ENCODE assay signal across 11 cellular contexts in the genomic region with DNA sequence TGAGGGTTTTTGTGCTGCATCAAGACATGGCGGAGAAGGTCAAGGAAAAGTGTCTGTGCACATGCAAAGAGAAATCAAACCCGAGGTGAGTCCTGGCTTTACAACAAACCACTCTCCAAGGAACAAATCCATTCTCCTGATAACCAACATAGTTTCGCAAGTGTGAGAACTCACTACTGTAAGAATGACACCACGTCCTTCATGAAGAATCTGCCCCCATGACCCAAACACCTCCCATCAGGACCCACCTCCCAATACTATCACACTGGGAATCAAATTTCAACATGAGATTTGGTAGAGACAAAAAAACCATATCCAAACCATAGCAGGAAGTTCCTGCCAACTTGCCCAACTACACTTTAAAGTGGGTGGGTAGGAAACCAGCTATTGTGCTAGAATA. TPM values are rescaled to one million over a fixed set of nuclear protein-coding genes. Genes with fewer than 3 reads are reported as not detected.
DNase-seq lines count a peak whose midpoint lies in the region; ATAC-seq and TF ChIP-seq lines count a peak whose summit lies in the region.
"Had no signal": no experiment of that assay in that cellular context is flagged by ENCODE, and none has a peak within 500 bp of the region (broad histone marks: within the 10 kb centered on the region; RNA-seq: fewer than 3 reads in every experiment).

No MANE protein-coding gene starts in this region.

- H3K27ac Mint-ChIP-seq in GM23338 (no peak overlapping the region), natural killer cell (no peak overlapping the region)
- H3K27ac Mint-ChIP-seq in activated T-helper 17 cell treated with anti-CD3 and anti-CD28 coated beads, Interleukin-2, amount 50 U/mL, for 72 hours = no peak overlapping the region

- H3K27me3 Mint-ChIP-seq in GM23338 (ENCODE audit: insufficient read depth, low read depth, poor library complexity) = peaks cover 7% of the 10 kb centered on the region
- H3K27me3 Mint-ChIP-seq in natural killer cell (ENCODE audit: low read depth in 2 of 2) = no peaks in the 10 kb centered on the region
- H3K27me3 Mint-ChIP-seq in activated T-helper 17 cell treated with anti-CD3 and anti-CD28 coated beads, Interleukin-2, amount 50 U/mL, for 72 hours = no peaks in the 10 kb centered on the region

- no peaks in the 10 kb centered on the region for H3K9me2 ChIP-seq in GM23338 (ENCODE audit: insufficient read depth)

- no peak for DNase-seq in GM23338 (ENCODE audit: low spot score)
- DNase-seq in adipocyte (ENCODE audit: low read depth) = peak; percentile 14
- DNase-seq in natural killer cell = no peak
- no peak for DNase-seq in HAP-1 (ENCODE audit: low spot score in 2 of 2)
- DNase-seq in HT-29 (ENCODE audit: low spot score) = no peak
- DNase-seq: COR-L47; stimulated activated CD4-positive, alpha-beta T cell treated with anti-CD3 and anti-CD28 coated beads, Interleukin-2, amount 100 ng/mL, for 48 hours; testis had no signal

- H3K9ac ChIP-seq in BLaER1 (peak overlapping the region; percentile 96), adipocyte (ENCODE audit: low read length) (peak overlapping the region; percentile 99)

- no peaks in the 10 kb centered on the region; the same call in 2 of the 3 replicates for H3K9me3 Mint-ChIP-seq in GM23338
- H3K9me3 Mint-ChIP-seq in natural killer cell = no peaks in the 10 kb centered on the region
- H3K9me3 Mint-ChIP-seq in activated T-helper 17 cell treated with anti-CD3 and anti-CD28 coated beads, Interleukin-2, amount 50 U/mL, for 72 hours = no peaks in the 10 kb centered on the region

- intact Hi-C loops in natural killer cell (cut with micrococcal nuclease) = no loop called here

- H3K79me2 ChIP-seq in GM23338 (replicated peaks; ENCODE audit: insufficient read depth) = peaks cover 22% of the 10 kb centered on the region

- TF ChIP-seq CTCF in GM23338 (conservative IDR thresholded peaks at IDR 0.05; ENCODE audit: low read depth in 2 of 2) (no peak), natural killer cell (IDR thresholded peaks at IDR 0.05) (no peak)

- H4K20me1 ChIP-seq in BLaER1 (peaks cover 13% of the 10 kb centered on the region; the same call in 1 of the 2 replicates), GM23338 (replicated peaks; ENCODE audit: insufficient read depth) (0 out of 2 replicates have a peak, but pooled peaks cover 4% of the 10 kb centered on the region)

- H3K4me1 Mint-ChIP-seq in GM23338 = peaks cover 22% of the 10 kb centered on the region
- H3K4me1 Mint-ChIP-seq in natural killer cell = peaks cover 21 to 39% of the 10 kb centered on the region in 2 donors
- peaks cover 10% of the 10 kb centered on the region for H3K4me1 Mint-ChIP-seq in activated T-helper 17 cell treated with anti-CD3 and anti-CD28 coated beads, Interleukin-2, amount 50 U/mL, for 72 hours

- H3F3A ChIP-seq in GM23338 (replicated peaks; ENCODE audit: low read depth) = peaks cover 13% of the 10 kb centered on the region; the same call in 1 of the 2 replicates

- H3K4me2 ChIP-seq in BLaER1 (peak overlapping the region; percentile 78), GM23338 (0 out of 2 replicates have a peak overlapping the region, but pooled peaks have one; percentile 92)

- peak overlapping the region; percentile 90 for H3K4me3 ChIP-seq in BLaER1
- no peak overlapping the region for H3K4me3 ChIP-seq in GM23338
- peak overlapping the region; percentile 94 for H3K4me3 ChIP-seq in adipocyte (ENCODE audit: low read length)
- no peak overlapping the region for H3K4me3 ChIP-seq in HAP-1
- H3K4me3 ChIP-seq: testis had no signal

- H3K27ac ChIP-seq in BLaER1 = no peak overlapping the region
- no peak overlapping the region for H3K27ac ChIP-seq in GM23338 (ENCODE audit: low read depth)

- no peak overlapping the region for H3K4me3 Mint-ChIP-seq in GM23338
- H3K4me3 Mint-ChIP-seq in natural killer cell = peak overlapping the region; percentile 51
- H3K4me3 Mint-ChIP-seq in activated T-helper 17 cell treated with anti-CD3 and anti-CD28 coated beads, Interleukin-2, amount 50 U/mL, for 72 hours = no peak overlapping the region

- in situ Hi-C loops in HAP-1 (cut with MboI; ENCODE audit: low sequenced_read_pairs) = no loop called here

- no peak overlapping the region for H2AFZ ChIP-seq in GM23338

- H3K36me3 Mint-ChIP-seq in GM23338 (ENCODE audit: low read depth) = no peaks in the 10 kb centered on the region; the same call in 2 of the 3 replicates
- no peaks in the 10 kb centered on the region for H3K36me3 Mint-ChIP-seq in natural killer cell
- peaks cover 7% of the 10 kb centered on the region for H3K36me3 Mint-ChIP-seq in activated T-helper 17 cell treated with anti-CD3 and anti-CD28 coated beads, Interleukin-2, amount 50 U/mL, for 72 hours (ENCODE audit: low read depth)

- ATAC-seq in GM23338 = no peak
- no peak for ATAC-seq in natural killer cell
- ATAC-seq in activated T-helper 17 cell treated with anti-CD3 and anti-CD28 coated beads, Interleukin-2, amount 50 U/mL, for 72 hours (replicated peaks) = no peak
- ATAC-seq in GM21423 (IDR thresholded peaks at IDR 0.05; ENCODE audit: unreplicated experiment) = no peak

- H3K36me3 ChIP-seq in BLaER1 = no peaks in the 10 kb centered on the region; the same call in 1 of the 2 replicates
- no peaks in the 10 kb centered on the region for H3K36me3 ChIP-seq in GM23338 (ENCODE audit: insufficient read depth)
- H3K36me3 ChIP-seq in adipocyte (ENCODE audit: control insufficient read depth, insufficient read depth, low read length, severe bottlenecking) = no peaks in the 10 kb centered on the region
- H3K36me3 ChIP-seq in HAP-1 (replicated peaks) = no peaks in the 10 kb centered on the region

- no peaks in the 10 kb centered on the region for H3K9me3 ChIP-seq in BLaER1
- no peaks in the 10 kb centered on the region for H3K9me3 ChIP-seq in adipocyte (ENCODE audit: control insufficient read depth, low read length)
- no peaks in the 10 kb centered on the region for H3K9me3 ChIP-seq in HAP-1
- H3K9me3 ChIP-seq: testis had no signal

- H3K4me1 ChIP-seq in BLaER1 (peaks cover 32% of the 10 kb centered on the region), GM23338 (ENCODE audit: insufficient read depth) (peaks cover 29% of the 10 kb centered on the region), adipocyte (ENCODE audit: control insufficient read depth, insufficient read depth, low read length) (peaks cover 38% of the 10 kb centered on the region), HAP-1 (peaks cover 21% of the 10 kb centered on the region)

- H3K27me3 ChIP-seq in BLaER1 (no peaks in the 10 kb centered on the region), GM23338 (ENCODE audit: insufficient read depth) (peaks cover 8% of the 10 kb centered on the region; the same call in 1 of the 2 replicates), adipocyte (replicated peaks; ENCODE audit: control insufficient read depth, insufficient read depth, low read length) (no peaks in the 10 kb centered on the region), HAP-1 (ENCODE audit: low read depth) (no peaks in the 10 kb centered on the region)
- H3K27me3 ChIP-seq: testis had no signal

TF ChIP-seq in GM23338, 12 proteins besides CTCF, POLR2A, EP300 and RAD21 (continues in another document):
- TF ChIP-seq, protein P1, sequence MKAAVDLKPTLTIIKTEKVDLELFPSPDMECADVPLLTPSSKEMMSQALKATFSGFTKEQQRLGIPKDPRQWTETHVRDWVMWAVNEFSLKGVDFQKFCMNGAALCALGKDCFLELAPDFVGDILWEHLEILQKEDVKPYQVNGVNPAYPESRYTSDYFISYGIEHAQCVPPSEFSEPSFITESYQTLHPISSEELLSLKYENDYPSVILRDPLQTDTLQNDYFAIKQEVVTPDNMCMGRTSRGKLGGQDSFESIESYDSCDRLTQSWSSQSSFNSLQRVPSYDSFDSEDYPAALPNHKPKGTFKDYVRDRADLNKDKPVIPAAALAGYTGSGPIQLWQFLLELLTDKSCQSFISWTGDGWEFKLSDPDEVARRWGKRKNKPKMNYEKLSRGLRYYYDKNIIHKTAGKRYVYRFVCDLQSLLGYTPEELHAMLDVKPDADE (IDR thresholded peaks at IDR 0.05) = no peak
- no peak for TF ChIP-seq JUNB (IDR thresholded peaks at IDR 0.05; ENCODE audit: unreplicated experiment)
- TF ChIP-seq STAT1 (IDR thresholded peaks at IDR 0.05; ENCODE audit: unreplicated experiment) = no peak
- no peak for TF ChIP-seq CREB1 (CRISPR knock-in tag; IDR thresholded peaks at IDR 0.05; ENCODE audit: low read depth)

RNA-seq across cellular contexts. Expression of a gene that starts 2.4 kb away (rescaled TPM):
- 24.2 and 35.3 TPM in 2 replicates for total RNA-seq in GM23338 (2014; rRNA removed; shearing (Covaris generic))
- polyA plus RNA-seq in GM23338 (2016; fragmentation: Nextera tagmentation; extraction: Ambion mirVana) = 17.2 and 28.1 TPM in 2 replicates
- total RNA-seq in natural killer cell = 10 to 100 TPM; 43.5 to 54.0 (median 44.9) TPM
- 10 to 100 TPM; 25.8 to 31.9 TPM for total RNA-seq in activated T-helper 17 cell treated with anti-CD3 and anti-CD28 coated beads, Interleukin-2, amount 50 U/mL, for 72 hours
- total RNA-seq in HT-29 (2014; rRNA removed; shearing (Covaris generic)) = 10.0 and 11.6 TPM in 2 replicates

RNA-seq across cellular contexts. Expression of a gene that starts 39.1 kb away (rescaled TPM):
- total RNA-seq in GM23338 (2014; rRNA removed; shearing (Covaris generic)) = 12.5 and 21.3 TPM in 2 replicates
- 8.7 and 10.9 TPM in 2 replicates for polyA plus RNA-seq in GM23338 (2016; fragmentation: Nextera tagmentation; extraction: Ambion mirVana)
- total RNA-seq in natural killer cell = 10 to 100 TPM in 2 of 3 donors, 1 to 10 TPM in 1; 9.4 to 15.5 (median 13.7) TPM
- 1 to 10 TPM; 5.1 to 9.3 TPM for total RNA-seq in activated T-helper 17 cell treated with anti-CD3 and anti-CD28 coated beads, Interleukin-2, amount 50 U/mL, for 72 hours
- total RNA-seq in HT-29 (2014; rRNA removed; shearing (Covaris generic)) = 1.9 and 9.1 TPM in 2 replicates

Comparison
In these comparisons a context has a peak if more than half of its experiments do, and no peak if none do; other contexts are left out.
1. H3K4me3 ChIP-seq: peak in BLaER1 (single experiment) and adipocyte (single experiment); none in GM23338 (single experiment) and HAP-1 (single experiment).